Comparison of ENCODE assay signal across 10 cellular contexts in genomic region chr14:90426663-90427062, GRCh38. TPM values are rescaled to one million over a fixed set of nuclear protein-coding genes. Genes with fewer than 3 reads are reported as not detected.
DNase-seq lines count a peak whose midpoint lies in the region; ATAC-seq, FAIRE-seq and TF ChIP-seq lines count a peak whose summit lies in the region.
"Had no signal": no experiment of that assay in that cellular context is flagged by ENCODE, and none has a peak within 500 bp of the region (broad histone marks: within the 10 kb centered on the region; RNA-seq: fewer than 3 reads in every experiment).

No MANE protein-coding gene starts in this region.

- no peak overlapping the region for H3K27ac ChIP-seq in liver (ENCODE audit: low read depth in 1 of 2, low read length in 2 of 2)
- H3K27ac ChIP-seq in HepG2 (ENCODE audit: extremely low read length, insufficient read depth, low read length), result no peak overlapping the region
- no peak overlapping the region for H3K27ac ChIP-seq in brain microvascular endothelial cell
- H3K27ac ChIP-seq in aorta (ENCODE audit: low read depth in 1 of 2, low read length in 2 of 2), result no peak overlapping the region

- no peaks in the 10 kb centered on the region for H4K20me1 ChIP-seq in HepG2 (ENCODE audit: insufficient read depth, low read length)

- FAIRE-seq in HepG2 (lab: Jason Lieb, UNC), result no peak
- no peak for FAIRE-seq in GM12892 (lab: Jason Lieb, UNC)

- no peak for TF ChIP-seq CTCF in liver (IDR thresholded peaks at IDR 0.05; ENCODE audit: low read depth, low read length, missing input control)
- TF ChIP-seq CTCF in HepG2 (CRISPR knock-in tag; IDR thresholded peaks at IDR 0.05), result no peak
- TF ChIP-seq CTCF in brain microvascular endothelial cell (IDR thresholded peaks at IDR 0.05; ENCODE audit: low read depth, low read length, missing control alignments), result no peak

- H3K4me1 ChIP-seq in liver (ENCODE audit: control insufficient read depth in 4 of 4, insufficient read depth in 4 of 4, low read length in 3 of 4), result no peaks in the 10 kb centered on the region
- peaks cover 2% of the 10 kb centered on the region for H3K4me1 ChIP-seq in HepG2 (ENCODE audit: insufficient read depth, low read length)
- no peaks in the 10 kb centered on the region for H3K4me1 ChIP-seq in aorta (ENCODE audit: control insufficient read depth in 1 of 2, insufficient read depth in 2 of 2, low read length in 2 of 2)

- TF ChIP-seq POLR2A in HepG2 (IDR thresholded peaks at IDR 0.05; ENCODE audit: insufficient read depth in 1 of 2, low read depth in 2 of 2, low read length in 2 of 2) (no peak), GM12892 (IDR thresholded peaks at IDR 0.05; ENCODE audit: low read depth, low read length) (no peak)

- in situ Hi-C loops in HepG2 (cut with HindIII; ENCODE audit: extremely low pct_ligation_motif_present, low pct_unique_long_range_greater_than_20kb) (no loop called here), brain microvascular endothelial cell (cut with HindIII; ENCODE audit: low pct_ligation_motif_present, low sequenced_read_pairs) (no loop called here)

- H2AFZ ChIP-seq in HepG2 (ENCODE audit: low read length), result no peak overlapping the region

- no peak overlapping the region for H3K9ac ChIP-seq in liver (ENCODE audit: low read depth in 1 of 2, low read length in 2 of 2)
- no peak overlapping the region for H3K9ac ChIP-seq in HepG2 (ENCODE audit: insufficient read depth, low read depth, low read length)

- CTCF ChIA-PET in HepG2 (lab: Yijun Ruan, JAX; ENCODE audit: low intra/inter-chr PET ratio, low total read pairs), result no interaction called here

- no peaks in the 10 kb centered on the region for H3K9me3 ChIP-seq in liver (ENCODE audit: control insufficient read depth in 4 of 4, low read length in 3 of 4)
- H3K9me3 ChIP-seq in HepG2 (ENCODE audit: low read length), result no peaks in the 10 kb centered on the region
- no peaks in the 10 kb centered on the region for H3K9me3 ChIP-seq in aorta (ENCODE audit: control insufficient read depth, low read length)
- H3K9me3 ChIP-seq: gastrocnemius medialis had no signal

- no peak for TF ChIP-seq EP300 in HepG2 (IDR thresholded peaks at IDR 0.05; ENCODE audit: low read depth in 2 of 2, low read length in 2 of 2)
- TF ChIP-seq EP300 in HepG2 (CRISPR knock-in tag; IDR thresholded peaks at IDR 0.05; ENCODE audit: borderline replicate concordance), result no peak

- intact Hi-C loops in HepG2 (cut with micrococcal nuclease; ENCODE audit: unreplicated experiment), result no loop called here
- intact Hi-C loops in left colon (cut with DNase I, micrococcal nuclease), result no loop called here
- intact Hi-C loops in aorta (cut with DNase I), result no loop called here

- WGBS in liver, result 52% methylated on average over 10 of the region's 10 CpGs
- 26% methylated on average over 10 of the region's 10 CpGs for WGBS in HepG2 (ENCODE audit: low lambda C conversion rate)
- 39 to 40% methylated on average over 10 of the region's 10 CpGs for WGBS in aorta, 2 donors

- no peak overlapping the region for H3K4me2 ChIP-seq in HepG2 (ENCODE audit: low read depth, low read length)

- H3K79me2 ChIP-seq in HepG2 (ENCODE audit: insufficient read depth, low read length), result no peaks in the 10 kb centered on the region

- H3K4me3 ChIP-seq in liver (ENCODE audit: low read depth in 1 of 3, low read length in 3 of 3) (no peak overlapping the region), HepG2 (replicated peaks in 1 of 3; ENCODE audit: insufficient read depth in 1 of 3, low read depth in 2 of 3, low read length in 3 of 3) (no peak overlapping the region), brain microvascular endothelial cell (ENCODE audit: low read depth, low read length) (no peak overlapping the region), aorta (ENCODE audit: low read length in 2 of 2) (no peak overlapping the region)
- H3K4me3 ChIP-seq: gastrocnemius medialis had no signal

- H3K27me3 ChIP-seq in liver (ENCODE audit: control insufficient read depth in 4 of 4, insufficient read depth in 4 of 4, low read length in 3 of 4), result no peaks in the 10 kb centered on the region
- H3K27me3 ChIP-seq in HepG2 (ENCODE audit: control insufficient read depth in 1 of 2, insufficient read depth in 2 of 2, low read length in 2 of 2), result peaks cover 4 to 20% of the 10 kb centered on the region in 2 experiments; a peak in 2 of 5 replicates
- no peaks in the 10 kb centered on the region for H3K27me3 ChIP-seq in brain microvascular endothelial cell (replicated peaks)
- no peaks in the 10 kb centered on the region for H3K27me3 ChIP-seq in aorta (ENCODE audit: control insufficient read depth in 1 of 2, insufficient read depth in 2 of 2, low read length in 1 of 2)
- H3K27me3 ChIP-seq: gastrocnemius medialis had no signal

- H3K36me3 ChIP-seq in liver (ENCODE audit: control insufficient read depth in 4 of 4, insufficient read depth in 3 of 4, low read depth in 1 of 4, low read length in 3 of 4) (no peaks in the 10 kb centered on the region), HepG2 (replicated peaks in 1 of 2; ENCODE audit: control insufficient read depth in 1 of 2, insufficient read depth in 2 of 2, low read length in 2 of 2) (no peaks in the 10 kb centered on the region), brain microvascular endothelial cell (replicated peaks) (no peaks in the 10 kb centered on the region), aorta (ENCODE audit: control insufficient read depth in 1 of 2, insufficient read depth in 2 of 2, low read length in 1 of 2) (no peaks in the 10 kb centered on the region)
- H3K36me3 ChIP-seq: gastrocnemius medialis had no signal

- POLR2A ChIA-PET in HepG2 (lab: Yijun Ruan, JAX), result no interaction called here

- ATAC-seq in HepG2 (no peak), left colon (peak; percentile 75), aorta (ENCODE audit: low FRiP score) (peak; percentile 27)
- ATAC-seq: gastrocnemius medialis had no signal

- DNase-seq in HepG2 (ENCODE audit: low spot score) (no peak), brain microvascular endothelial cell (peak; percentile 32), left colon (peak; percentile 35 to 46), aorta (peak; percentile 69 to 73), T-helper 9 cell (no peak), NCI-H1436 (lab: John Stamatoyannopoulos, UW) (no peak), GM12892 (ENCODE audit: insufficient read length) (no peak)
- DNase-seq: activated naive CD4-positive, alpha-beta T cell treated with anti-CD3 and anti-CD28 coated beads, Interleukin-2, amount 50 U/mL, for 16 hours; gastrocnemius medialis had no signal

- no TSS peak for BruUV-seq in HepG2 (replicated peaks; lab: Mats Ljungman, UMichigan)

- TF ChIP-seq RAD21 in liver (IDR thresholded peaks at IDR 0.05), result no peak
- TF ChIP-seq RAD21 in HepG2 (CRISPR knock-in tag; IDR thresholded peaks at IDR 0.05), result no peak

TF ChIP-seq in HepG2, 621 proteins besides CTCF, POLR2A, EP300 and RAD21 (continues in another document):
- TF ChIP-seq HNRNPH1 (optimal IDR thresholded peaks at IDR 0.05; ENCODE audit: low read depth, low read length), result no peak
- no peak for TF ChIP-seq SMAD3 (CRISPR knock-in tag; IDR thresholded peaks at IDR 0.05)
- TF ChIP-seq MAZ (IDR thresholded peaks at IDR 0.05; ENCODE audit: borderline replicate concordance, low read depth, low read length), result no peak
- TF ChIP-seq MAZ (CRISPR knock-in tag; IDR thresholded peaks at IDR 0.05; ENCODE audit: low read depth), result no peak
- no peak for TF ChIP-seq USF2 (IDR thresholded peaks at IDR 0.05; ENCODE audit: low read depth, low read length)
- TF ChIP-seq USF2 (CRISPR knock-in tag; IDR thresholded peaks at IDR 0.05; ENCODE audit: borderline replicate concordance), result no peak

RNA-seq across cellular contexts. Expression of gene CALM1, which starts 29.8 kb away (rescaled TPM):
- total RNA-seq in liver, result 100 to 1,000 TPM; 146 to 156 TPM
- 100 to 1,000 TPM; 176 to 517 TPM for polyA plus RNA-seq in liver
- total RNA-seq in HepG2 (2016; rRNA removed; fragmentation: Illumina TruSeq; extraction: Trizol), result 238 and 346 TPM in 2 replicates
- 29.6 and 47.4 TPM in 2 replicates for total RNA-seq in HepG2 (2016; cell fraction: cytosol; rRNA removed; fragmentation: Illumina TruSeq; extraction: Trizol; ENCODE audit: low read depth)
- total RNA-seq in HepG2 (2016; cell fraction: insoluble cytoplasmic fraction; rRNA removed; fragmentation: Illumina TruSeq; extraction: Trizol), result 242 and 366 TPM in 2 replicates
- total RNA-seq in HepG2 (2016; cell fraction: membrane; rRNA removed; fragmentation: Illumina TruSeq; extraction: Trizol), result 98.2 and 111 TPM in 2 replicates
- 91.7 and 108 TPM in 2 replicates for total RNA-seq in HepG2 (2016; cell fraction: nucleus; rRNA removed; fragmentation: Illumina TruSeq; extraction: Trizol)
- polyA plus RNA-seq in HepG2 (2011; rRNA removed), result 80.5 and 110 TPM in 2 replicates
- 96.0 and 112 TPM in 2 replicates for polyA plus RNA-seq in HepG2 (2011; cell fraction: cytosol; rRNA removed)
- polyA plus RNA-seq in HepG2 (2011; cell fraction: nucleus; rRNA removed), result 50.1 and 52.3 TPM in 2 replicates
- polyA plus RNA-seq in HepG2 (2012), result 119 and 120 TPM in 2 replicates
- 40.5 and 51.9 TPM in 2 replicates for polyA plus RNA-seq in HepG2 (2016; cell fraction: cytosol; fragmentation: Illumina TruSeq; extraction: Trizol; ENCODE audit: low read depth)
- polyA plus RNA-seq in HepG2 (2016; cell fraction: insoluble cytoplasmic fraction; fragmentation: Illumina TruSeq; extraction: Trizol; ENCODE audit: low read depth), result 366 and 395 TPM in 2 replicates
- polyA plus RNA-seq in HepG2 (2016; cell fraction: membrane; fragmentation: Illumina TruSeq; extraction: Trizol; ENCODE audit: low read depth), result 92.6 and 101 TPM in 2 replicates
- polyA plus RNA-seq in HepG2 (2016; cell fraction: nucleus; fragmentation: Illumina TruSeq; extraction: Trizol; ENCODE audit: insufficient read depth, low read depth), result 160 and 164 TPM in 2 replicates
- 189 and 213 TPM in 2 replicates for polyA minus RNA-seq in HepG2 (2011; rRNA and poly(A)+ RNA removed; ENCODE audit: low replicate concordance)
- polyA minus RNA-seq in HepG2 (2011; cell fraction: cytosol; rRNA and poly(A)+ RNA removed), result 93.2 and 109 TPM in 2 replicates
- 128 and 155 TPM in 2 replicates for polyA minus RNA-seq in HepG2 (2011; cell fraction: nucleus; rRNA and poly(A)+ RNA removed)
- total RNA-seq in left colon, result 100 to 1,000 TPM; 756 to 776 TPM
- total RNA-seq in aorta, result 100 to 1,000 TPM; 438 to 595 TPM
- polyA plus RNA-seq in aorta, result 100 to 1,000 TPM; 279 to 494 TPM
- 180 TPM for polyA plus RNA-seq in GM12892 (2012; ENCODE audit: missing spikeins)

Comparison
In these comparisons a context has a peak if more than half of its experiments do, and no peak if none do; other contexts are left out.
1. DNase-seq: peak in brain microvascular endothelial cell (single experiment), left colon (2 of 2) and aorta (2 of 2); none in HepG2 (single experiment), T-helper 9 cell (single experiment), NCI-H1436 (single experiment) and GM12892 (single experiment).